In the genomic region with DNA sequence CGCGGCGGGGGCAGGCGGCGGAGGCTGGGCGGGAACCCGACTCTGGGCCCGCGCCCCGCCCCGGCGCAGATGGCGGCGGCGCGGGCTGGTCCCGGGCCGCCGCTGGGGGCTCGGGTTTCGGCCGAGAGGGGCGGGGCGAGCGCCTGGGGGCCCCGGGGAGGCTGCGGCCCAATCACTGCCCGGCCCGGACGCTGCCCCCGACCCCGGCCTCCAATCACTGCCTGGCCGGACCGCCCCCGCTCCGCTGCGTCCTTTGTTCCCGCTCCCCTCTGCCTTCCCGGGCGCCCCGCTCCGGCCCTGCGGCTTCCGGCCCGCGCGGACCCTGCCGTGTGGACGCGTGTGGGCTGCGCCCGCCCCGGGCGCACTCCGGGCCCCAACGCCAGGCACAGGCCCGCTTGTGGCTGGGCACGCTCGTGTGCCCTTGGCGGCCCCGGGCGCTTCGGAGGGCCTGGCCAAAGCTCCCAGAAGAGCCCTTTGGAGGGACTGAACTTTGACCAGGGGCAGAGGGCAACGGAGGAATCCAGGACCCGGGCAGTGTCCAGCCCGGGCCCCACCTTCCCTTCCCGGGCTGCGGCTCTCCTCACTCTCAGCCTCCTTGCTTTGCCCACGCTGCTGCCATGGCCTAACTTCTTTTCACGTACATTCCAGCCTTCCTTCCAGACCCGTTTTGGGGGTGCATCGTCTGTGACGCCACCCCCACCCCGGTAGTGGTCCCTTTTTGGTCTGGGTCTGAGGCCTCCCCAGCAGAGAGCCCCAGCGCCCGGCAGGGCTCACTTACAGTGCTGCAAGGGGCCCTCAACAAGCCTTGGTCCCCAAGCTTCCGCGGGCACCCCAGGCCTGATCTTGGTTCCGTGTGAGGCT, we compare ENCODE assay signal across 1 cellular context.
A peak's percentile ranks its signal among the peaks of the same experiment; 100 is the strongest.
TF ChIP-seq lines count a peak whose summit lies in the region.

No MANE protein-coding gene starts in this region.

TF ChIP-seq in SK-N-SH, 30 proteins besides CTCF, POLR2A, EP300 and RAD21 (continued from another document):
- no peak for TF ChIP-seq ZBTB33 (IDR thresholded peaks at IDR 0.05; ENCODE audit: borderline replicate concordance, low read depth)
- no peak for TF ChIP-seq USF1 (IDR thresholded peaks at IDR 0.05; ENCODE audit: borderline replicate concordance, low read depth)
- peak; percentile 15; the same call in 1 of the 2 replicates for TF ChIP-seq REST (IDR thresholded peaks at IDR 0.05; ENCODE audit: low read depth, low read length)
- TF ChIP-seq FOXJ3 (CRISPR knock-in tag; IDR thresholded peaks at IDR 0.05): no peak
- TF ChIP-seq GATA2 (CRISPR knock-in tag; IDR thresholded peaks at IDR 0.05): no peak
- TF ChIP-seq POLR2AphosphoS5 (IDR thresholded peaks at IDR 0.05; ENCODE audit: low read depth, low read length): peak; percentile 79; the same call in 1 of the 2 replicates
- peak; percentile 43; the same call in 1 of the 2 replicates for TF ChIP-seq GABPA (IDR thresholded peaks at IDR 0.05; ENCODE audit: low read depth)
- peak; percentile 24; the same call in 1 of the 2 replicates for TF ChIP-seq RCOR1 (IDR thresholded peaks at IDR 0.05; ENCODE audit: low read length)
- peak; percentile 68 for TF ChIP-seq TAF1 (IDR thresholded peaks at IDR 0.05; ENCODE audit: borderline replicate concordance, low read depth, low read length)
- peak; percentile 31; the same call in 1 of the 2 replicates for TF ChIP-seq NRF1 (IDR thresholded peaks at IDR 0.05; ENCODE audit: low read depth, low read length)
